1 cellular context compared by ENCODE assay signal in genomic region chr7:88218836-88219605, GRCh38.
TF ChIP-seq lines count a peak whose summit lies in the region.

No MANE protein-coding gene starts in this region.

TF ChIP-seq in K562, 482 proteins besides CTCF, POLR2A, EP300 and RAD21 (continued from another document):
- TF ChIP-seq, protein P1, sequence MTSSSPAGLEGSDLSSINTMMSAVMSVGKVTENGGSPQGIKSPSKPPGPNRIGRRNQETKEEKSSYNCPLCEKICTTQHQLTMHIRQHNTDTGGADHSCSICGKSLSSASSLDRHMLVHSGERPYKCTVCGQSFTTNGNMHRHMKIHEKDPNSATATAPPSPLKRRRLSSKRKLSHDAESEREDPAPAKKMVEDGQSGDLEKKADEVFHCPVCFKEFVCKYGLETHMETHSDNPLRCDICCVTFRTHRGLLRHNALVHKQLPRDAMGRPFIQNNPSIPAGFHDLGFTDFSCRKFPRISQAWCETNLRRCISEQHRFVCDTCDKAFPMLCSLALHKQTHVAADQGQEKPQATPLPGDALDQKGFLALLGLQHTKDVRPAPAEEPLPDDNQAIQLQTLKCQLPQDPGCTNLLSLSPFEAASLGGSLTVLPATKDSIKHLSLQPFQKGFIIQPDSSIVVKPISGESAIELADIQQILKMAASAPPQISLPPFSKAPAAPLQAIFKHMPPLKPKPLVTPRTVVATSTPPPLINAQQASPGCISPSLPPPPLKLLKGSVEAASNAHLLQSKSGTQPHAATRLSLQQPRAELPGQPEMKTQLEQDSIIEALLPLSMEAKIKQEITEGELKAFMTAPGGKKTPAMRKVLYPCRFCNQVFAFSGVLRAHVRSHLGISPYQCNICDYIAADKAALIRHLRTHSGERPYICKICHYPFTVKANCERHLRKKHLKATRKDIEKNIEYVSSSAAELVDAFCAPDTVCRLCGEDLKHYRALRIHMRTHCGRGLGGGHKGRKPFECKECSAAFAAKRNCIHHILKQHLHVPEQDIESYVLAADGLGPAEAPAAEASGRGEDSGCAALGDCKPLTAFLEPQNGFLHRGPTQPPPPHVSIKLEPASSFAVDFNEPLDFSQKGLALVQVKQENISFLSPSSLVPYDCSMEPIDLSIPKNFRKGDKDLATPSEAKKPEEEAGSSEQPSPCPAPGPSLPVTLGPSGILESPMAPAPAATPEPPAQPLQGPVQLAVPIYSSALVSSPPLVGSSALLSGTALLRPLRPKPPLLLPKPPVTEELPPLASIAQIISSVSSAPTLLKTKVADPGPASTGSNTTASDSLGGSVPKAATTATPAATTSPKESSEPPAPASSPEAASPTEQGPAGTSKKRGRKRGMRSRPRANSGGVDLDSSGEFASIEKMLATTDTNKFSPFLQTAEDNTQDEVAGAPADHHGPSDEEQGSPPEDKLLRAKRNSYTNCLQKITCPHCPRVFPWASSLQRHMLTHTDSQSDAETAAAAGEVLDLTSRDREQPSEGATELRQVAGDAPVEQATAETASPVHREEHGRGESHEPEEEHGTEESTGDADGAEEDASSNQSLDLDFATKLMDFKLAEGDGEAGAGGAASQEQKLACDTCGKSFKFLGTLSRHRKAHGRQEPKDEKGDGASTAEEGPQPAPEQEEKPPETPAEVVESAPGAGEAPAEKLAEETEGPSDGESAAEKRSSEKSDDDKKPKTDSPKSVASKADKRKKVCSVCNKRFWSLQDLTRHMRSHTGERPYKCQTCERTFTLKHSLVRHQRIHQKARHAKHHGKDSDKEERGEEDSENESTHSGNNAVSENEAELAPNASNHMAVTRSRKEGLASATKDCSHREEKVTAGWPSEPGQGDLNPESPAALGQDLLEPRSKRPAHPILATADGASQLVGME (CRISPR knock-in tag; IDR thresholded peaks at IDR 0.05) = 0 out of 2 replicates have a peak, but pooled peaks have one; percentile 11
- TF ChIP-seq ZNF551 (CRISPR knock-in tag; IDR thresholded peaks at IDR 0.05) = no peak
- TF ChIP-seq ZNF23 (CRISPR knock-in tag; IDR thresholded peaks at IDR 0.05) = no peak
- TF ChIP-seq, protein P2, sequence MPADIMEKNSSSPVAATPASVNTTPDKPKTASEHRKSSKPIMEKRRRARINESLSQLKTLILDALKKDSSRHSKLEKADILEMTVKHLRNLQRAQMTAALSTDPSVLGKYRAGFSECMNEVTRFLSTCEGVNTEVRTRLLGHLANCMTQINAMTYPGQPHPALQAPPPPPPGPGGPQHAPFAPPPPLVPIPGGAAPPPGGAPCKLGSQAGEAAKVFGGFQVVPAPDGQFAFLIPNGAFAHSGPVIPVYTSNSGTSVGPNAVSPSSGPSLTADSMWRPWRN (IDR thresholded peaks at IDR 0.05; ENCODE audit: low read depth) = 0 out of 2 replicates have a peak, but pooled peaks have one; percentile 8
- no peak for TF ChIP-seq ZNF561 (CRISPR knock-in tag; conservative IDR thresholded peaks at IDR 0.05)
- TF ChIP-seq CBX2 (IDR thresholded peaks at IDR 0.05; ENCODE audit: insufficient read depth, low read length, poor library complexity, severe bottlenecking) = no peak
- peak; percentile 33 for TF ChIP-seq RBBP5 (IDR thresholded peaks at IDR 0.05; ENCODE audit: borderline replicate concordance, insufficient read depth, low read length, poor library complexity, severe bottlenecking)
- 0 out of 2 replicates have a peak, but pooled peaks have one; percentile 10 for TF ChIP-seq ATF7 (IDR thresholded peaks at IDR 0.05)
- no peak for TF ChIP-seq POLR2G (IDR thresholded peaks at IDR 0.05; ENCODE audit: low read depth, low read length)
- TF ChIP-seq RFX1 (IDR thresholded peaks at IDR 0.05) = peak; percentile 89
- TF ChIP-seq KDM1A (IDR thresholded peaks at IDR 0.05) = peak; percentile 35 to 47; a peak in 2 of 4 replicates
- TF ChIP-seq ZBTB40 (IDR thresholded peaks at IDR 0.05) = peak; percentile 38; the same call in 1 of the 2 replicates
- no peak for TF ChIP-seq ZBTB40 (CRISPR knock-in tag; IDR thresholded peaks at IDR 0.05)
- TF ChIP-seq CREM (IDR thresholded peaks at IDR 0.05; ENCODE audit: low read depth) = peak; percentile 64
- TF ChIP-seq JUND (IDR thresholded peaks at IDR 0.05; ENCODE audit: borderline replicate concordance, low read depth, low read length) = 0 out of 2 replicates have a peak, but pooled peaks have one; percentile 11
- TF ChIP-seq JUND (tag; IDR thresholded peaks at IDR 0.05; ENCODE audit: borderline replicate concordance, low read depth, low read length) = no peak
- TF ChIP-seq ZBTB11 (CRISPR knock-in tag; IDR thresholded peaks at IDR 0.05) = 0 out of 6 replicates have a peak, but pooled peaks of 1 of the 3 experiments have one; percentile 6
- peak; percentile 66; the same call in 1 of the 2 replicates for TF ChIP-seq ZBTB17 (CRISPR knock-in tag; IDR thresholded peaks at IDR 0.05)
- TF ChIP-seq MLLT1 (IDR thresholded peaks at IDR 0.05) = peak in 1 of 2 experiments; percentile 12; a peak in 1 of 4 replicates
- 0 out of 2 replicates have a peak, but pooled peaks have one; percentile 7 for TF ChIP-seq ETV1 (tag; conservative IDR thresholded peaks at IDR 0.05; ENCODE audit: low read depth)
- TF ChIP-seq, protein P3, sequence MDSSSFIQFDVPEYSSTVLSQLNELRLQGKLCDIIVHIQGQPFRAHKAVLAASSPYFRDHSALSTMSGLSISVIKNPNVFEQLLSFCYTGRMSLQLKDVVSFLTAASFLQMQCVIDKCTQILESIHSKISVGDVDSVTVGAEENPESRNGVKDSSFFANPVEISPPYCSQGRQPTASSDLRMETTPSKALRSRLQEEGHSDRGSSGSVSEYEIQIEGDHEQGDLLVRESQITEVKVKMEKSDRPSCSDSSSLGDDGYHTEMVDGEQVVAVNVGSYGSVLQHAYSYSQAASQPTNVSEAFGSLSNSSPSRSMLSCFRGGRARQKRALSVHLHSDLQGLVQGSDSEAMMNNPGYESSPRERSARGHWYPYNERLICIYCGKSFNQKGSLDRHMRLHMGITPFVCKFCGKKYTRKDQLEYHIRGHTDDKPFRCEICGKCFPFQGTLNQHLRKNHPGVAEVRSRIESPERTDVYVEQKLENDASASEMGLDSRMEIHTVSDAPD (CRISPR knock-in tag; IDR thresholded peaks at IDR 0.05) = 0 out of 2 replicates have a peak, but pooled peaks have one; percentile 24
